Comparison of ENCODE assay signal across 8 cellular contexts in genomic region chr7:77247206-77247850, GRCh38. TPM values are rescaled to one million over a fixed set of nuclear protein-coding genes. Genes with fewer than 3 reads are reported as not detected.
DNase-seq lines count a peak whose midpoint lies in the region; ATAC-seq and TF ChIP-seq lines count a peak whose summit lies in the region.

No MANE protein-coding gene starts in this region.

- POLR2A ChIA-PET in AG04450 (lab: Yijun Ruan, JAX) = interaction anchor here (2.2 kb wide), 1 partner anchor 125 kb away, joined by 6 read pairs; the partner anchor contains the start of gene CCDC146

- intact Hi-C loops in lower lobe of right lung (cut with DNase I) = no loop called here

- no peaks in the 10 kb centered on the region for H3K27me3 ChIP-seq in AG04450 (ENCODE audit: control insufficient read depth, insufficient read depth, low read length)
- no peaks in the 10 kb centered on the region for H3K27me3 ChIP-seq in lower lobe of right lung (ENCODE audit: low read depth)

- CTCF ChIA-PET in AG04450 (lab: Charles Lee) = interaction anchor here (0.6 to 5.0 kb wide), 29 partner anchors 8 to 135 kb away, joined by 3 to 54 read pairs (median 7); partner anchors contain the start of genes CCDC146 and FGL2

- peaks cover 12% of the 10 kb centered on the region for H3K4me1 ChIP-seq in lower lobe of right lung

- H3K4me3 ChIP-seq in AG04450 (ENCODE audit: low read depth, low read length) (no peak overlapping the region), choroid plexus epithelial cell (ENCODE audit: low read depth, low read length) (no peak overlapping the region), lower lobe of right lung (no peak overlapping the region)

- H3K27ac ChIP-seq in AG04450 (ENCODE audit: low read depth, low read length) (no peak overlapping the region), lower lobe of right lung (no peak overlapping the region)

- H3K9me3 ChIP-seq in AG04450 (ENCODE audit: control insufficient read depth, insufficient read depth, low read length) (no peaks in the 10 kb centered on the region), lower lobe of right lung (no peaks in the 10 kb centered on the region)

- peak; percentile 63 for ATAC-seq in GM18868 (IDR thresholded peaks at IDR 0.05; ENCODE audit: unreplicated experiment)
- peak; percentile 92 for ATAC-seq in HG03354 (IDR thresholded peaks at IDR 0.05; ENCODE audit: poor library complexity, severe bottlenecking, unreplicated experiment)
- ATAC-seq in lower lobe of right lung = peak; percentile 86 to 89

- peak; percentile 49 for DNase-seq in AG04450 (ENCODE audit: low read depth, low spot score)
- DNase-seq in NCI-H524 (lab: John Stamatoyannopoulos, UW) = peak; percentile 17 to 73
- DNase-seq in activated CD4-positive, alpha-beta T cell treated with anti-CD3 and anti-CD28 coated beads for 1 hour = peak; percentile 75
- DNase-seq in choroid plexus epithelial cell (ENCODE audit: low read depth) = peak; percentile 89
- DNase-seq in lower lobe of right lung = peak; percentile 77
- peak; percentile 80 for DNase-seq in stimulated activated CD8-positive, alpha-beta memory T cell treated with anti-CD3 and anti-CD28 coated beads, Interleukin-15, amount 100 ng/mL, for 24 hours (ENCODE audit: low read depth)

- no peaks in the 10 kb centered on the region for H3K36me3 ChIP-seq in lower lobe of right lung

- TF ChIP-seq CTCF in AG04450 (IDR thresholded peaks at IDR 0.05; ENCODE audit: low read depth, low read length) (peak; percentile 92), choroid plexus epithelial cell (conservative IDR thresholded peaks at IDR 0.05; ENCODE audit: low read depth, low read length) (peak; percentile 95), lower lobe of right lung (IDR thresholded peaks at IDR 0.05) (peak; percentile 81)

RNA-seq across cellular contexts. Expression of gene FGL2, which starts 47.7 kb away (rescaled TPM):
- polyA plus RNA-seq in AG04450 (2011; rRNA removed) = 28.8 TPM in 2 replicates
- polyA minus RNA-seq in AG04450 (2011; rRNA and poly(A)+ RNA removed) = 11.8 and 15.1 TPM in 2 replicates
- 33.0 TPM for total RNA-seq in lower lobe of right lung
